ENCODE assay signal across 1 cellular context in the genomic region with DNA sequence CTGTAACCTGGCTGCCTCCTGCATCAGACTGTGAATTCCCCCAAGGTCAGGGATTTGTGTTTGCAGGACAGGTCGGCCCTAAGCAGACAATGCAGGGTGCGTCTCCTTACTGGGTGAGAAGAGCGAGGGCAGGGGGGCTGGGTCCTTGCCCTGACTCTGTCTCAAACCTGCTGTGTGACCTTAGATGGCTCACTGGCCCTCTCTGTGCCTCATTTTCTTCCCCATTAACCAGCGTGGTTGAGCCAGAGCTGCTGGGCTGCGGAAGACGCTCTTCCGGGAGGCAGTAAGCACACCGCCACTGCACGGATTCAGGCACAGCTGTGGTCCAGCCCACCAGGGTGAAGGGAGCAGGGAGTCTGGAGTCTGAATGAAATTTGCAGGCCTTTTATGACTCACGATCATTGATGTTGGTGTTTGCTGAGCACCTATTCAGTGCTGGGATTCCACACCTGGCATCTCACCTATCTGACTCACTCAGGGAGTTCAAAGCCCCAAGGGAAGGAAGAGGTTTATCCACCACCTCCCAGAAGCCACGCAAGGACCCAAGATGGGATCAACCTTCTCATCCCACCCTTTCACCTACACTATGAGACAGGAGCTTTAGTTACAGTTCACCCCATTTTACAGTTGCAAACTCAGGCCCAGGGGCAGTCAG.
TF ChIP-seq lines count a peak whose summit lies in the region.

No MANE protein-coding gene starts in this region.

TF ChIP-seq in HepG2, 621 proteins besides CTCF, POLR2A, EP300 and RAD21:
- TF ChIP-seq YY1 (IDR thresholded peaks at IDR 0.05; ENCODE audit: insufficient read depth, insufficient replicate concordance, low read depth, low read length) (no peak), MED13 (CRISPR knock-in tag; IDR thresholded peaks at IDR 0.05) (no peak), ZNF768 (CRISPR knock-in tag; IDR thresholded peaks at IDR 0.05) (peak; percentile 97)
